In the genomic region with DNA sequence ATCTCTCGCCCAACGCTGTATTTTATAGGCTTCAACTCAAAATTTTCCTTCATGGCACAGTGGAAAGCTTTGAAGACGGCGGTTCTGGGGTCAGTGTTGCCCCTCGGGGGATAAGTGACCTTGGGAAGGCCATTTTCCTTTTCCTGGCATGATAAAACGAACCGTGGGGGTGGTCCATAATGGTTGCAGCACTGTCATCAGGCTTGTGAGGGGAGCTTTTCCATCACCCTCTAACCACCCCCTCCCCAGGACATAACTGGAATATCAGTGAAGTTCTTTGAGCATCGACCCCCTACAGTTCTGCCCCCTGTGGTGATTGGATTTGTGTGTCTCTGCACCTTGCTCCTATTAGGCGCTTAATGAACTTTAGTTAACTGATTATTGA, we compare ENCODE assay signal across 8 cellular contexts. TPM values are rescaled to one million over a fixed set of nuclear protein-coding genes. Genes with fewer than 3 reads are reported as not detected.
DNase-seq lines count a peak whose midpoint lies in the region; ATAC-seq and TF ChIP-seq lines count a peak whose summit lies in the region.

No MANE protein-coding gene starts in this region.

- no peaks in the 10 kb centered on the region for H3K9me3 ChIP-seq in DOHH2 (ENCODE audit: control insufficient read depth, insufficient read depth, low read length)

- no peaks in the 10 kb centered on the region for H4K20me1 ChIP-seq in DOHH2 (ENCODE audit: control insufficient read depth, insufficient read depth, low read depth, low read length)

- no peaks in the 10 kb centered on the region for H3F3A ChIP-seq in DOHH2 (ENCODE audit: control insufficient read depth, insufficient read depth)

- no peaks in the 10 kb centered on the region for H3K9me3 Mint-ChIP-seq in dendritic cell treated with granulocyte-macrophage colony-stimulating factor and Interleukin-4, amounts not matched to agents 40 ng/mL and 50 ng/mL, for 4 days
- H3K9me3 Mint-ChIP-seq in naive B cell = no peaks in the 10 kb centered on the region

- no peaks in the 10 kb centered on the region for H3K36me3 ChIP-seq in DOHH2 (ENCODE audit: control insufficient read depth, low read length)

- H3K27ac Mint-ChIP-seq in dendritic cell treated with granulocyte-macrophage colony-stimulating factor and Interleukin-4, amounts not matched to agents 40 ng/mL and 50 ng/mL, for 4 days = peak overlapping the region; percentile 98
- H3K27ac Mint-ChIP-seq in naive B cell = peak overlapping the region; percentile 91 to 100 (median 97)

- H3K9me2 ChIP-seq in DOHH2 (replicated peaks; ENCODE audit: control insufficient read depth, low read length) = no peaks in the 10 kb centered on the region

- H3K36me3 Mint-ChIP-seq in dendritic cell treated with granulocyte-macrophage colony-stimulating factor and Interleukin-4, amounts not matched to agents 40 ng/mL and 50 ng/mL, for 4 days (ENCODE audit: low read depth) = no peaks in the 10 kb centered on the region
- no peaks in the 10 kb centered on the region for H3K36me3 Mint-ChIP-seq in naive B cell

- DNase-seq in LHCN-M2 (ENCODE audit: low read depth) (peak; percentile 22), naive B cell (no peak), AG08395 (ENCODE audit: low spot score) (no peak), HEK293T (ENCODE audit: extremely low spot score) (no peak)
- DNase-seq in activated CD4-positive, CD25-positive, alpha-beta regulatory T cell treated with anti-CD3 and anti-CD28 coated beads, Interleukin-2, amount 50 U/mL, for 72 hours = no peak

- H3K79me2 ChIP-seq in DOHH2 (ENCODE audit: control insufficient read depth, low read length) = no peaks in the 10 kb centered on the region

- peaks cover 56% of the 10 kb centered on the region for H3K4me1 Mint-ChIP-seq in dendritic cell treated with granulocyte-macrophage colony-stimulating factor and Interleukin-4, amounts not matched to agents 40 ng/mL and 50 ng/mL, for 4 days (ENCODE audit: low read depth)
- H3K4me1 Mint-ChIP-seq in naive B cell = peaks cover 12 to 28% (median 12%) of the 10 kb centered on the region in 3 donors

- H3K27me3 ChIP-seq in DOHH2 (ENCODE audit: control insufficient read depth, low read length) = peaks cover 29% of the 10 kb centered on the region

- POLR2A ChIA-PET in HEK293T (lab: Yijun Ruan, JAX) = interaction anchor here (0.6 to 2.7 kb wide), 4 partner anchors 11 to 168 kb away, joined by 3 to 22 read pairs (median 7); a partner anchor contains a TSS

- peaks cover 22% of the 10 kb centered on the region for H3K4me1 ChIP-seq in DOHH2 (ENCODE audit: control insufficient read depth, low read length)

- TF ChIP-seq CTCF in DOHH2 (IDR thresholded peaks at IDR 0.05; ENCODE audit: low read depth, low read length, poor library complexity, severe bottlenecking) = peak; percentile 53

- H3K4me3 ChIP-seq in DOHH2 (ENCODE audit: low read length) = peak overlapping the region; percentile 73

- ATAC-seq in naive B cell (ENCODE audit: low read depth in 2 of 2) = peak in 1 of 2 donors; percentile 4
- ATAC-seq in esophagus mucosa = no peak

- no peak overlapping the region for H3K27ac ChIP-seq in DOHH2 (ENCODE audit: low read depth, low read length)

- peak overlapping the region; percentile 85 for H3K4me2 ChIP-seq in DOHH2 (ENCODE audit: low read length)

- CTCF ChIA-PET in HEK293T (lab: Yijun Ruan, JAX) = interaction anchor here (0.8 to 1.6 kb wide), 4 partner anchors 8 to 269 kb away, joined by 3 to 6 read pairs (median 4); no protein-coding TSS in a partner anchor

- H3K4me3 Mint-ChIP-seq in dendritic cell treated with granulocyte-macrophage colony-stimulating factor and Interleukin-4, amounts not matched to agents 40 ng/mL and 50 ng/mL, for 4 days = peak overlapping the region; percentile 60
- H3K4me3 Mint-ChIP-seq in naive B cell = peak overlapping the region; percentile 83 to 98 (median 94)

- intact Hi-C loops in dendritic cell treated with granulocyte-macrophage colony-stimulating factor and Interleukin-4, amounts not matched to agents 40 ng/mL and 50 ng/mL, for 4 days (cut with micrococcal nuclease) = loop anchor here (5.0 to 10.0 kb wide), 2 partner anchors 60 to 117 kb away; a partner anchor contains a TSS

- H3K27me3 Mint-ChIP-seq in dendritic cell treated with granulocyte-macrophage colony-stimulating factor and Interleukin-4, amounts not matched to agents 40 ng/mL and 50 ng/mL, for 4 days = no peaks in the 10 kb centered on the region
- peaks cover 6 to 8% (median 7%) of the 10 kb centered on the region in 3 donors for H3K27me3 Mint-ChIP-seq in naive B cell

TF ChIP-seq in HEK293T, 16 proteins besides CTCF, POLR2A, EP300 and RAD21:
- TF ChIP-seq SP1 (IDR thresholded peaks at IDR 0.05) (no peak), LEF1 (IDR thresholded peaks at IDR 0.05; ENCODE audit: borderline replicate concordance) (no peak), NFRKB (IDR thresholded peaks at IDR 0.05) (no peak), HDGF (IDR thresholded peaks at IDR 0.05; ENCODE audit: borderline replicate concordance) (no peak), BHLHE40 (IDR thresholded peaks at IDR 0.05; ENCODE audit: borderline replicate concordance) (no peak)

RNA-seq across cellular contexts. Expression of a gene that starts 16.0 kb away (rescaled TPM):
- total RNA-seq in LHCN-M2 (2014; rRNA removed) = 5.6 and 8.9 TPM in 2 replicates
- 0.58 TPM for polyA plus RNA-seq in LHCN-M2 (2012)
- polyA plus RNA-seq in naive B cell (ENCODE audit: low read depth in 6 of 6) = 1,000 to 10,000 TPM in 5 of 6 donors, 100 to 1,000 TPM in 1; 863 to 3,933 (median 2,927) TPM
- 125 TPM for total RNA-seq in esophagus mucosa

Comparison
In these comparisons a context has a peak if more than half of its experiments do, and no peak if none do; other contexts are left out.
1. RNA of a gene that starts 16.0 kb away (total RNA-seq): 125 TPM in esophagus mucosa (single experiment); 5.6 to 8.9 TPM in LHCN-M2; every median in the first group is over 10 times any median in the second.